12 cellular contexts compared by ENCODE assay signal in the genomic region with DNA sequence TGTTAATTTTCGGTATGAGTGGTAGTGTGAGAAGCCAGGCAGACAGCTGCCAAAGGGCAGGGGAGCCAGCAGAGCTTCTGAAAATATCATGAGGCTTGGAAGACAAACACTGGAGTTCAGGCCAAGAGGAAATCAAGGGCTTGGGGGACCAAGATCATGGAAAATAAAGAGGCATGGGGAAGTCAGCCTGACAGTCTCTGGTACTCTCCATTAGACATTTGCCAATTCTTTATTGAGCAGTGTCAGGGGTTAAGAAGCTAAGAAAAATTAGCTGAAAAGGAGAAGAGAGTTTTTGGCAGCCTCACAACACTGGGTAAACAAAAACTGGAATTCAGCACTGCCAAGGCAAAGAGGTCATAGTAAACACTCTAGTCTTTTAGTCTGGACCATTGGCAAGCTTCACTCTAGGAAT.
A peak's percentile ranks its signal among the peaks of the same experiment; 100 is the strongest.
DNase-seq lines count a peak whose midpoint lies in the region; ATAC-seq and TF ChIP-seq lines count a peak whose summit lies in the region.
"Had no signal": no experiment of that assay in that cellular context is flagged by ENCODE, and none has a peak within 500 bp of the region (broad histone marks: within the 10 kb centered on the region; RNA-seq: fewer than 3 reads in every experiment).

No MANE protein-coding gene starts in this region.

- H3K9me3 ChIP-seq in left lung (no peaks in the 10 kb centered on the region), SK-N-SH (no peaks in the 10 kb centered on the region)
- H3K9me3 ChIP-seq: tibial nerve had no signal

- TF ChIP-seq CTCF in left lung (IDR thresholded peaks at IDR 0.05) (no peak), SK-N-SH (IDR thresholded peaks at IDR 0.05) (no peak)

- intact Hi-C loops in left lung (cut with DNase I) = no loop called here

- no peak overlapping the region for H3K9ac ChIP-seq in SK-N-SH

- no peak for TF ChIP-seq RAD21 in SK-N-SH (IDR thresholded peaks at IDR 0.05; ENCODE audit: low read length)

- H3K4me3 ChIP-seq in left lung (no peak overlapping the region), SK-N-SH (ENCODE audit: low read depth in 2 of 2, low read length in 1 of 2) (no peak overlapping the region)
- H3K4me3 ChIP-seq: tibial nerve had no signal

- DNase-seq in NCI-H2029 (lab: John Stamatoyannopoulos, UW) (peak; percentile 80), cerebellar cortex (ENCODE audit: low spot score) (peak; percentile 93), left lung (no peak), superior temporal gyrus (ENCODE audit: extremely low spot score) (peak; percentile 21), SK-N-SH (no peak), NCI-H510A (lab: John Stamatoyannopoulos, UW) (no peak)
- DNase-seq: activated naive CD4-positive, alpha-beta T cell treated with anti-CD3 and anti-CD28 coated beads, Interleukin-2, amount 50 U/mL, for 16 hours; NCI-H2107 had no signal

- ATAC-seq in left lung (peak; percentile 84), GM18867 (IDR thresholded peaks at IDR 0.05; ENCODE audit: unreplicated experiment) (no peak), GM19452 (IDR thresholded peaks at IDR 0.05; ENCODE audit: unreplicated experiment) (no peak)

- H3K27me3 ChIP-seq in left lung (no peaks in the 10 kb centered on the region), SK-N-SH (ENCODE audit: insufficient read depth) (no peaks in the 10 kb centered on the region)
- H3K27me3 ChIP-seq: tibial nerve had no signal

- TF ChIP-seq EP300 in SK-N-SH (IDR thresholded peaks at IDR 0.05; ENCODE audit: borderline replicate concordance in 1 of 2, low read depth in 1 of 2, low read length in 1 of 2) = no peak

- POLR2A ChIA-PET in SK-N-SH (lab: Yijun Ruan, JAX) = no interaction called here

- H3K4me1 ChIP-seq in left lung (peaks cover 0 to 3% of the 10 kb centered on the region in 2 donors), SK-N-SH (ENCODE audit: control insufficient read depth in 1 of 2, insufficient read depth in 2 of 2, low read depth in 1 of 2, low read length in 1 of 2) (no peaks in the 10 kb centered on the region)

- no peaks in the 10 kb centered on the region for H3K9me2 ChIP-seq in SK-N-SH

- WGBS in SK-N-SH (ENCODE audit: low lambda C conversion rate) = 0% methylated on average over 1 of the region's 1 CpG

- CTCF ChIA-PET in SK-N-SH (lab: Yijun Ruan, JAX) = no interaction called here

- H3K27ac ChIP-seq in left lung = no peak overlapping the region
- H3K27ac ChIP-seq in SK-N-SH (ENCODE audit: low read depth in 2 of 2, low read length in 1 of 2) = no peak overlapping the region
- H3K27ac ChIP-seq: C4-2B, tibial nerve had no signal

- H3K4me2 ChIP-seq in SK-N-SH = no peak overlapping the region

- no peaks in the 10 kb centered on the region for H4K20me1 ChIP-seq in SK-N-SH (ENCODE audit: insufficient read depth)

- H3K36me3 ChIP-seq in left lung (no peaks in the 10 kb centered on the region), SK-N-SH (replicated peaks in 1 of 2; ENCODE audit: control insufficient read depth in 1 of 2, insufficient read depth in 2 of 2, low read length in 1 of 2) (no peaks in the 10 kb centered on the region)
- H3K36me3 ChIP-seq: tibial nerve had no signal

- H3K79me2 ChIP-seq in SK-N-SH (ENCODE audit: insufficient read depth) = no peaks in the 10 kb centered on the region

- H3F3A ChIP-seq in SK-N-SH (replicated peaks; ENCODE audit: insufficient read depth) = no peaks in the 10 kb centered on the region

- no peak overlapping the region for H2AFZ ChIP-seq in SK-N-SH (ENCODE audit: low read depth)

TF ChIP-seq in SK-N-SH, 30 proteins besides CTCF, POLR2A, EP300 and RAD21:
- no peak for TF ChIP-seq RCOR1 (IDR thresholded peaks at IDR 0.05; ENCODE audit: low read length)
- TF ChIP-seq SMC3 (IDR thresholded peaks at IDR 0.05; ENCODE audit: low read depth, low read length) = no peak
- TF ChIP-seq MEF2A (IDR thresholded peaks at IDR 0.05; ENCODE audit: borderline replicate concordance, low read depth) = no peak
- TF ChIP-seq, protein P1, sequence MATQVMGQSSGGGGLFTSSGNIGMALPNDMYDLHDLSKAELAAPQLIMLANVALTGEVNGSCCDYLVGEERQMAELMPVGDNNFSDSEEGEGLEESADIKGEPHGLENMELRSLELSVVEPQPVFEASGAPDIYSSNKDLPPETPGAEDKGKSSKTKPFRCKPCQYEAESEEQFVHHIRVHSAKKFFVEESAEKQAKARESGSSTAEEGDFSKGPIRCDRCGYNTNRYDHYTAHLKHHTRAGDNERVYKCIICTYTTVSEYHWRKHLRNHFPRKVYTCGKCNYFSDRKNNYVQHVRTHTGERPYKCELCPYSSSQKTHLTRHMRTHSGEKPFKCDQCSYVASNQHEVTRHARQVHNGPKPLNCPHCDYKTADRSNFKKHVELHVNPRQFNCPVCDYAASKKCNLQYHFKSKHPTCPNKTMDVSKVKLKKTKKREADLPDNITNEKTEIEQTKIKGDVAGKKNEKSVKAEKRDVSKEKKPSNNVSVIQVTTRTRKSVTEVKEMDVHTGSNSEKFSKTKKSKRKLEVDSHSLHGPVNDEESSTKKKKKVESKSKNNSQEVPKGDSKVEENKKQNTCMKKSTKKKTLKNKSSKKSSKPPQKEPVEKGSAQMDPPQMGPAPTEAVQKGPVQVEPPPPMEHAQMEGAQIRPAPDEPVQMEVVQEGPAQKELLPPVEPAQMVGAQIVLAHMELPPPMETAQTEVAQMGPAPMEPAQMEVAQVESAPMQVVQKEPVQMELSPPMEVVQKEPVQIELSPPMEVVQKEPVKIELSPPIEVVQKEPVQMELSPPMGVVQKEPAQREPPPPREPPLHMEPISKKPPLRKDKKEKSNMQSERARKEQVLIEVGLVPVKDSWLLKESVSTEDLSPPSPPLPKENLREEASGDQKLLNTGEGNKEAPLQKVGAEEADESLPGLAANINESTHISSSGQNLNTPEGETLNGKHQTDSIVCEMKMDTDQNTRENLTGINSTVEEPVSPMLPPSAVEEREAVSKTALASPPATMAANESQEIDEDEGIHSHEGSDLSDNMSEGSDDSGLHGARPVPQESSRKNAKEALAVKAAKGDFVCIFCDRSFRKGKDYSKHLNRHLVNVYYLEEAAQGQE (IDR thresholded peaks at IDR 0.05; ENCODE audit: low read depth, low read length) = no peak
- TF ChIP-seq RFX5 (IDR thresholded peaks at IDR 0.05; ENCODE audit: low read length) = no peak
- TF ChIP-seq GATA2 (CRISPR knock-in tag; IDR thresholded peaks at IDR 0.05) = no peak
- TF ChIP-seq, protein P2, sequence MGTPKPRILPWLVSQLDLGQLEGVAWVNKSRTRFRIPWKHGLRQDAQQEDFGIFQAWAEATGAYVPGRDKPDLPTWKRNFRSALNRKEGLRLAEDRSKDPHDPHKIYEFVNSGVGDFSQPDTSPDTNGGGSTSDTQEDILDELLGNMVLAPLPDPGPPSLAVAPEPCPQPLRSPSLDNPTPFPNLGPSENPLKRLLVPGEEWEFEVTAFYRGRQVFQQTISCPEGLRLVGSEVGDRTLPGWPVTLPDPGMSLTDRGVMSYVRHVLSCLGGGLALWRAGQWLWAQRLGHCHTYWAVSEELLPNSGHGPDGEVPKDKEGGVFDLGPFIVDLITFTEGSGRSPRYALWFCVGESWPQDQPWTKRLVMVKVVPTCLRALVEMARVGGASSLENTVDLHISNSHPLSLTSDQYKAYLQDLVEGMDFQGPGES (IDR thresholded peaks at IDR 0.05; ENCODE audit: low read depth, low read length) = no peak

Comparison
In these comparisons a context has a peak if more than half of its experiments do, and no peak if none do; other contexts are left out.
1. DNase-seq: peak in NCI-H2029 (single experiment), cerebellar cortex (single experiment) and superior temporal gyrus (single experiment); none in left lung (0 of 2), SK-N-SH (single experiment) and NCI-H510A (single experiment).